ENCODE assay signal across 2 cellular contexts in genomic region chr2:187138240-187138639, GRCh38.
A peak's percentile ranks its signal among the peaks of the same experiment; 100 is the strongest.
TF ChIP-seq lines count a peak whose summit lies in the region.

No MANE protein-coding gene starts in this region.

TF ChIP-seq in K562, 482 proteins besides CTCF, POLR2A, EP300 and RAD21 (continued from another document):
- no peak for TF ChIP-seq HMBOX1 (IDR thresholded peaks at IDR 0.05)
- no peak for TF ChIP-seq THRAP3 (IDR thresholded peaks at IDR 0.05; ENCODE audit: borderline replicate concordance)
- no peak for TF ChIP-seq MTA2 (IDR thresholded peaks at IDR 0.05; ENCODE audit: low read depth)
- TF ChIP-seq ATF1 (CRISPR knock-in tag; IDR thresholded peaks at IDR 0.05), result no peak
- no peak for TF ChIP-seq ATF1 (tag; IDR thresholded peaks at IDR 0.05)
- TF ChIP-seq ZNF316 (IDR thresholded peaks at IDR 0.05), result peak; percentile 15; the same call in 1 of the 2 replicates

TF ChIP-seq in liver, 16 proteins besides CTCF, POLR2A, EP300 and RAD21 (continued from another document):
- TF ChIP-seq HNF4G (IDR thresholded peaks at IDR 0.05) (no peak), FOXA1 (IDR thresholded peaks at IDR 0.05) (no peak), SP1 (IDR thresholded peaks at IDR 0.05) (no peak)
